20 cellular contexts compared by ENCODE assay signal in genomic region chr15:79023918-79024317, GRCh38.
"Had no signal": no experiment of that assay in that cellular context is flagged by ENCODE, and none has a peak within 500 bp of the region (broad histone marks: within the 10 kb centered on the region; RNA-seq: fewer than 3 reads in every experiment).

No MANE protein-coding gene starts in this region.

- H3K27ac ChIP-seq: foreskin keratinocyte, left lung, lower lobe of right lung, sigmoid colon, skin epidermis, stomach had no signal

- H3K9me3 ChIP-seq: lower lobe of right lung, sigmoid colon, stomach had no signal

- H3K4me3 ChIP-seq: left lung, lower lobe of right lung, sigmoid colon, skin epidermis, stomach had no signal

- H3K36me3 Mint-ChIP-seq: immature natural killer cell had no signal

- ATAC-seq: foreskin keratinocyte, left lung, lower lobe of right lung had no signal

- H3K4me3 Mint-ChIP-seq: endodermal cell, immature natural killer cell, memory B cell had no signal

- H3K27me3 ChIP-seq: foreskin keratinocyte, left lung had no signal

- H3K9me3 Mint-ChIP-seq: immature natural killer cell had no signal

- H3K4me1 Mint-ChIP-seq: endodermal cell, immature natural killer cell had no signal

- H3K27ac Mint-ChIP-seq: endodermal cell, immature natural killer cell, memory B cell had no signal

- DNase-seq: dermis blood vessel endothelial cell; endodermal cell; erythroblast; foreskin keratinocyte; immature natural killer cell; left lung; naive B cell; sigmoid colon; stimulated activated CD4-positive, alpha-beta T cell treated with anti-CD3 and anti-CD28 coated beads, Interleukin-2, amount 100 ng/mL, for 24 hours; stimulated activated CD4-positive, alpha-beta T cell treated with anti-CD3 and anti-CD28 coated beads, Interleukin-4, amount 100 ng/mL, for 4 hours; stimulated activated naive CD4-positive, alpha-beta T cell; stomach; substantia nigra; trophoblast cell had no signal

- H3K27me3 Mint-ChIP-seq: memory B cell had no signal

- FAIRE-seq: colon, endothelial cell of umbilical vein, keratinocyte had no signal

- H3K36me3 ChIP-seq: left lung, lower lobe of right lung, sigmoid colon, stomach had no signal

- H3K4me1 ChIP-seq: left lung, lower lobe of right lung, sigmoid colon, stomach had no signal
